In the genomic region with DNA sequence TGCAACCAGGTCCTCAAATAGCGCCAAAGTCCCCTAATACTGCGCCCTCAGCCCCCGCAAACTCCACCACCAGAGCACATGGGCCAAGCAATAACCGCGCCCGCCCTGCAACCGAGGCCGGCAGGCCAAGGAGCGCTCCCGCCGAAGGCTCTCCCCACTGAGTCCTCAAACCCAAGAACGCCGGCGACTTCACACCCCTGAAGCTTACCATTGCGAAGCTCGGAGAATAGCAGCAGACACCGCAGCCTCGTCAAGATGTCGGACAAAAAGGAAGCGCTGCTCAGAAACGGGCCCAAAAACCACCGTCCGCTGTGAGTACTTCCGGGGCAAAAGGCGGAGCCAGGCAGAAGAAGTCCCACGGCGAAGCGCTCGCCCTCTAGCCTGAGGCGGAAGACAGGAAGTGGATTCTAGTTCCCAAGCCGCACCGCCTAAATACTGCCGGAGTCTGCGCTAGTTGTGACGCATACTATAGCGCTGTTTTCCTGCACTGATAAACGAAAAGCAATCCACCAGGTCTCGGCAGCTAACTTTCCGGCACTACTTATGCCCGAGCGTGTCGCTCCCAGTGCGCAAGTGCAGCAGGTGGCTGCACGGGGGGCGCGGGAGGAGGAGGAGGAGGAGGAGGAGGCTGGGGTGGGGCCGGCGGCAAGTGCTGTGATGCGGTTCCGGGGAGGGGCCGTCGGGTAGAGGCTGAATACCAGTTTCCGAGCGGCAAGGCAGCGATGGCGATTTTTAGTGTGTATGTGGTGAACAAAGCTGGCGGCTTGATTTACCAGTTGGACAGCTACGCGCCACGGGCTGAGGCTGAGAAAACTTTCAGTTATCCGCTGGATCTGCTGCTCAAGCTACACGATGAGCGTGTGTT, we compare ENCODE assay signal across 8 cellular contexts. TPM values are rescaled to one million over a fixed set of nuclear protein-coding genes. Genes with fewer than 3 reads are reported as not detected.
DNase-seq lines count a peak whose midpoint lies in the region; ATAC-seq and TF ChIP-seq lines count a peak whose summit lies in the region.

A gene (minus strand): TSS at position 270 of the 865 bp plus-strand sequence. CDS start 59 bp downstream, at position 211.
A gene with protein sequence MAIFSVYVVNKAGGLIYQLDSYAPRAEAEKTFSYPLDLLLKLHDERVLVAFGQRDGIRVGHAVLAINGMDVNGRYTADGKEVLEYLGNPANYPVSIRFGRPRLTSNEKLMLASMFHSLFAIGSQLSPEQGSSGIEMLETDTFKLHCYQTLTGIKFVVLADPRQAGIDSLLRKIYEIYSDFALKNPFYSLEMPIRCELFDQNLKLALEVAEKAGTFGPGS (plus strand): TSS at position 693 of the 865 bp plus-strand sequence. CDS start 30 bp downstream, at position 723.

- CTCF ChIA-PET in Calu3 (lab: Charles Lee), result interaction anchor here (0.6 kb wide), 2 partner anchors 227 to 1286 kb away, joined by 3 read pairs; no protein-coding TSS in a partner anchor

- under 1% methylated on average over 63 of the region's 63 CpGs for WGBS in HUES64

- peak within 1 kb of the TSS; percentile 93 for H3K4me3 Mint-ChIP-seq in Calu3 (ENCODE audit: low read depth, unreplicated experiment)
- H3K4me3 Mint-ChIP-seq in endothelial cell (ENCODE audit: unreplicated experiment), result peak within 1 kb of the TSS; percentile 100
- peak within 1 kb of the TSS; percentile 99 for H3K4me3 Mint-ChIP-seq in mesothelial cell of epicardium

- peak within 1 kb of the TSS; percentile 98 for H3K9ac ChIP-seq in HUES64 (ENCODE audit: low read depth, low read length)
- H3K9ac ChIP-seq in OCI-LY1 (ENCODE audit: low read length), result peak within 1 kb of the TSS; percentile 97

- no peaks in the 10 kb centered on the region for H3K9me2 ChIP-seq in OCI-LY1 (ENCODE audit: low read depth, low read length)

- H3K4me2 ChIP-seq in OCI-LY1 (ENCODE audit: low read length), result peak within 1 kb of the TSS; percentile 73

- DNase-seq in Calu3 (peak; percentile 90), endothelial cell (ENCODE audit: low spot score) (peak; percentile 88), mesothelial cell of epicardium (ENCODE audit: low spot score in 2 of 2, unreplicated experiment in 2 of 2) (peak; percentile 84 to 89)
- DNase-seq in activated CD8-positive, alpha-beta memory T cell treated with anti-CD3 and anti-CD28 coated beads, Interleukin-2, amount 50 U/mL, for 4 hours, result peak; percentile 93
- DNase-seq in stimulated activated CD8-positive, alpha-beta memory T cell treated with anti-CD3 and anti-CD28 coated beads, Interleukin-15, amount 100 ng/mL, for 48 hours (ENCODE audit: low read depth in 2 of 2), result peak; percentile 92

- H3K4me1 ChIP-seq in HUES64 (ENCODE audit: insufficient read depth, low read length) (peaks cover 15% of the 10 kb centered on the region), OCI-LY1 (ENCODE audit: insufficient read depth, low read length, severe bottlenecking) (peaks cover 22% of the 10 kb centered on the region)

- no TSS peak for BruUV-seq in Calu3 (replicated peaks; lab: Mats Ljungman, UMichigan)

- peak within 1 kb of the TSS; percentile 86 for H3K27ac ChIP-seq in HUES64 (ENCODE audit: low read depth, low read length)
- peak within 1 kb of the TSS; percentile 96 for H3K27ac ChIP-seq in OCI-LY1 (ENCODE audit: low read depth, low read length, poor library complexity, severe bottlenecking)

- H3K4me3 ChIP-seq in HUES64 (ENCODE audit: low read length) (peak within 1 kb of the TSS; percentile 91), OCI-LY1 (ENCODE audit: low read depth, low read length, poor library complexity, severe bottlenecking) (peak within 1 kb of the TSS; percentile 98)

- intact Hi-C loops in Calu3 (cut with micrococcal nuclease; ENCODE audit: unreplicated experiment), result no loop called here

- peak; percentile 93 for ATAC-seq in GM21447 (IDR thresholded peaks at IDR 0.05; ENCODE audit: unreplicated experiment)

- no peak for TF ChIP-seq CTCF in Calu3 (IDR thresholded peaks at IDR 0.05; ENCODE audit: unreplicated experiment)
- no peak for TF ChIP-seq CTCF in OCI-LY1 (IDR thresholded peaks at IDR 0.05; ENCODE audit: low read length)
- TF ChIP-seq CTCF in endothelial cell (IDR thresholded peaks at IDR 0.05; ENCODE audit: unreplicated experiment), result no peak
- no peak for TF ChIP-seq CTCF in mesothelial cell of epicardium (IDR thresholded peaks at IDR 0.05; ENCODE audit: unreplicated experiment)

- no peaks in the 10 kb centered on the region for H3K27me3 ChIP-seq in HUES64 (ENCODE audit: insufficient read depth, low read length)
- no peaks in the 10 kb centered on the region for H3K27me3 ChIP-seq in OCI-LY1 (ENCODE audit: insufficient read depth, low read length)

- no peaks in the 10 kb centered on the region for H3K27me3 Mint-ChIP-seq in Calu3 (ENCODE audit: unreplicated experiment)
- peaks cover 4% of the 10 kb centered on the region for H3K27me3 Mint-ChIP-seq in endothelial cell (ENCODE audit: unreplicated experiment)
- no peaks in the 10 kb centered on the region for H3K27me3 Mint-ChIP-seq in mesothelial cell of epicardium (ENCODE audit: low read depth)

- H3K9me3 ChIP-seq in HUES64 (ENCODE audit: insufficient read depth, low read depth, low read length) (no peaks in the 10 kb centered on the region), OCI-LY1 (ENCODE audit: low read length) (no peaks in the 10 kb centered on the region)

- no peaks in the 10 kb centered on the region for H4K20me1 ChIP-seq in OCI-LY1 (ENCODE audit: insufficient read depth, low read length)

- peaks cover 32% of the 10 kb centered on the region for H3K79me2 ChIP-seq in OCI-LY1 (ENCODE audit: insufficient read depth, low read length)

- peaks cover 3% of the 10 kb centered on the region; the same call in 1 of the 2 replicates for H3F3A ChIP-seq in OCI-LY1 (ENCODE audit: insufficient read depth, low read length)

- H3K9me3 Mint-ChIP-seq in Calu3 (ENCODE audit: low read depth, unreplicated experiment) (no peaks in the 10 kb centered on the region), endothelial cell (ENCODE audit: unreplicated experiment) (no peaks in the 10 kb centered on the region), mesothelial cell of epicardium (no peaks in the 10 kb centered on the region)

- H3K4me1 Mint-ChIP-seq in Calu3 (ENCODE audit: low read depth, unreplicated experiment) (peaks cover 15% of the 10 kb centered on the region), endothelial cell (ENCODE audit: unreplicated experiment) (peaks cover 14% of the 10 kb centered on the region), mesothelial cell of epicardium (peaks cover 19% of the 10 kb centered on the region)

- H3K27ac Mint-ChIP-seq in Calu3 (ENCODE audit: unreplicated experiment) (peak within 1 kb of the TSS; percentile 93), endothelial cell (ENCODE audit: unreplicated experiment) (peak within 1 kb of the TSS; percentile 86), mesothelial cell of epicardium (peak within 1 kb of the TSS; percentile 99)

- H3K36me3 Mint-ChIP-seq in Calu3 (ENCODE audit: insufficient read depth, unreplicated experiment) (peaks cover 77% of the 10 kb centered on the region), endothelial cell (ENCODE audit: low read depth, unreplicated experiment) (peaks cover 25% of the 10 kb centered on the region), mesothelial cell of epicardium (peaks cover 19% of the 10 kb centered on the region)

- H2AFZ ChIP-seq in OCI-LY1 (ENCODE audit: low read length), result no peak within 1 kb of the TSS

- H3K36me3 ChIP-seq in HUES64 (ENCODE audit: insufficient read depth, low read length), result peaks cover 72% of the 10 kb centered on the region
- H3K36me3 ChIP-seq in OCI-LY1 (ENCODE audit: insufficient read depth, low read length), result peaks cover 74% of the 10 kb centered on the region

RNA-seq across cellular contexts. Expression of the first gene that starts in this region (rescaled TPM):
- total RNA-seq in Calu3 (2022) (471 and 510 TPM in 2 replicates), endothelial cell (ENCODE audit: unreplicated experiment) (1,293 TPM), mesothelial cell of epicardium (1,201 to 1,234 TPM (median 1,218 TPM) in 3 replicates)
- polyA plus RNA-seq in HUES64 (2013, experiment 1 of 2), result 1,112 TPM
- polyA plus RNA-seq in HUES64 (2013, experiment 2 of 2), result 1,192 TPM

RNA-seq across cellular contexts. Expression of the second gene that starts in this region (rescaled TPM):
- total RNA-seq in Calu3 (2022) (42.0 and 43.9 TPM in 2 replicates), endothelial cell (ENCODE audit: unreplicated experiment) (60.4 TPM), mesothelial cell of epicardium (53.9 to 56.5 TPM (median 54.5 TPM) in 3 replicates)
- polyA plus RNA-seq in HUES64 (2013, experiment 1 of 2), result 89.1 TPM
- 83.6 TPM for polyA plus RNA-seq in HUES64 (2013, experiment 2 of 2)

Comparison
In these comparisons a context has a peak if more than half of its experiments do, and no peak if none do; other contexts are left out.
1. Peak in every context shown above with its lines: DNase-seq, ATAC-seq, H3K4me3 ChIP-seq and H3K27ac ChIP-seq.